In genomic region chr3:73624363-73625123, GRCh38 we compare ENCODE assay signal across 8 cellular contexts. TPM values are rescaled to one million over a fixed set of nuclear protein-coding genes. Genes with fewer than 3 reads are reported as not detected.
DNase-seq lines count a peak whose midpoint lies in the region; ATAC-seq and TF ChIP-seq lines count a peak whose summit lies in the region.

PDZRN3 (minus strand) TSS chr3:73624941.

- TF ChIP-seq EP300 in sigmoid colon (IDR thresholded peaks at IDR 0.05) = no peak

- in situ Hi-C loops in astrocyte of the cerebellum (cut with HindIII; ENCODE audit: low sequenced_read_pairs) = loop anchor here (25.0 kb wide), 1 partner anchor 112 kb away; no protein-coding TSS in a partner anchor

- WGBS in iPS DF 6.9 (ENCODE audit: insufficient coverage, insufficient read length) = no CpG with 5 or more reads among the region's 99 CpGs
- 4 to 7% methylated on average over 99 of the region's 99 CpGs for WGBS in sigmoid colon, 2 donors

- peaks cover 46% of the 10 kb centered on the region for H3K27me3 Mint-ChIP-seq in CD4-positive, alpha-beta T cell

- no peak within 1 kb of the TSS for H3K27ac ChIP-seq in iPS DF 6.9 (ENCODE audit: low read length)
- H3K27ac ChIP-seq in sigmoid colon = peak within 1 kb of the TSS; percentile 90 to 96 (median 94)
- no peak within 1 kb of the TSS for H3K27ac ChIP-seq in CD4-positive, alpha-beta T cell (ENCODE audit: low read depth, low read length)

- peak in 1 of 2 donors; percentile 30 for TF ChIP-seq POLR2A in sigmoid colon (IDR thresholded peaks at IDR 0.05)

- no peak for ATAC-seq in CD4-positive, alpha-beta T cell (ENCODE audit: poor library complexity)
- ATAC-seq in GM21423 (IDR thresholded peaks at IDR 0.05; ENCODE audit: unreplicated experiment) = no peak

- H3K4me3 ChIP-seq in astrocyte of the cerebellum (ENCODE audit: low read depth, low read length) (peak within 1 kb of the TSS; percentile 81), iPS DF 6.9 (ENCODE audit: low read length) (peak within 1 kb of the TSS; percentile 56; the same call in 1 of the 2 replicates), sigmoid colon (peak within 1 kb of the TSS; percentile 70 to 93 (median 82))

- CTCF ChIA-PET in CD4-positive, alpha-beta T cell (lab: Charles Lee) = no interaction called here

- DNase-seq in HuH-7.5 (ENCODE audit: low spot score) (peak; percentile 50), astrocyte of the cerebellum (ENCODE audit: low read depth) (peak; percentile 55), iPS DF 6.9 (ENCODE audit: low read depth, low spot score) (peak; percentile 43), sigmoid colon (peak; percentile 85)
- no peak for DNase-seq in CD4-positive, alpha-beta T cell
- DNase-seq in stimulated activated CD4-positive, alpha-beta T cell treated with anti-CD3 and anti-CD28 coated beads, Interleukin-15, amount 100 ng/mL, for 24 hours = no peak
- no peak for DNase-seq in stimulated activated CD4-positive, alpha-beta T cell treated with anti-CD3 and anti-CD28 coated beads, Interleukin-4, amount 100 ng/mL, for 1 hour

- H3K9me3 ChIP-seq in iPS DF 6.9 (ENCODE audit: control insufficient read depth, insufficient read depth, low read length) (no peaks in the 10 kb centered on the region), sigmoid colon (no peaks in the 10 kb centered on the region)
- no peaks in the 10 kb centered on the region for H3K9me3 ChIP-seq in CD4-positive, alpha-beta T cell (ENCODE audit: control insufficient read depth, low read length)

- peaks cover 3% of the 10 kb centered on the region; the same call in 1 of the 2 replicates for H3K4me1 ChIP-seq in iPS DF 6.9 (ENCODE audit: control insufficient read depth, insufficient read depth, low read length)
- peaks cover 0 to 33% (median 26%) of the 10 kb centered on the region in 4 donors for H3K4me1 ChIP-seq in sigmoid colon

- TF ChIP-seq CTCF in astrocyte of the cerebellum (IDR thresholded peaks at IDR 0.05; ENCODE audit: low read depth, low read length, missing control alignments) (no peak), sigmoid colon (IDR thresholded peaks at IDR 0.05) (no peak)
- TF ChIP-seq CTCF in CD4-positive, alpha-beta T cell (IDR thresholded peaks at IDR 0.05) = no peak

- POLR2A ChIA-PET in CD4-positive, alpha-beta T cell (lab: Charles Lee) = no interaction called here

- intact Hi-C loops in sigmoid colon (cut with DNase I) = loop anchor here (2.0 to 10.0 kb wide), 4 partner anchors 200 to 522 kb away; no protein-coding TSS in a partner anchor
- intact Hi-C loops in CD4-positive, alpha-beta T cell (cut with DNase I, micrococcal nuclease) = no loop called here

- H3K27ac Mint-ChIP-seq in CD4-positive, alpha-beta T cell = no peak within 1 kb of the TSS

- H3K36me3 ChIP-seq in iPS DF 6.9 (ENCODE audit: control insufficient read depth, insufficient read depth, low read length) (no peaks in the 10 kb centered on the region), sigmoid colon (no peaks in the 10 kb centered on the region)

- no peaks in the 10 kb centered on the region for H3K27me3 ChIP-seq in iPS DF 6.9 (ENCODE audit: control insufficient read depth, insufficient read depth, low read length)
- no peaks in the 10 kb centered on the region for H3K27me3 ChIP-seq in sigmoid colon
- H3K27me3 ChIP-seq in CD4-positive, alpha-beta T cell (ENCODE audit: control insufficient read depth, insufficient read depth, low read length) = no peaks in the 10 kb centered on the region

- no peaks in the 10 kb centered on the region for H3K9me3 Mint-ChIP-seq in CD4-positive, alpha-beta T cell

- no peaks in the 10 kb centered on the region for H3K4me1 Mint-ChIP-seq in CD4-positive, alpha-beta T cell (ENCODE audit: low read depth)

- H3K4me3 Mint-ChIP-seq in CD4-positive, alpha-beta T cell = no peak within 1 kb of the TSS

- H3K36me3 Mint-ChIP-seq in CD4-positive, alpha-beta T cell (ENCODE audit: low read depth) = no peaks in the 10 kb centered on the region

RNA-seq across cellular contexts. Expression of gene PDZRN3, which starts in this region (rescaled TPM):
- total RNA-seq in sigmoid colon = 100 to 1,000 TPM; 172 to 209 (median 206) TPM
- polyA plus RNA-seq in sigmoid colon = 10 to 100 TPM in 1 of 3 donors, 1 to 10 TPM in 2; 7.2 to 16.1 (median 9.0) TPM
- total RNA-seq in CD4-positive, alpha-beta T cell = not detected

Comparison
In these comparisons a context has a peak if more than half of its experiments do, and no peak if none do; other contexts are left out.
1. RNA of gene PDZRN3 (total RNA-seq): 172 to 209 TPM in sigmoid colon; not detected in CD4-positive, alpha-beta T cell; every median in the first group is over 100 times any median in the second.
2. DNase-seq: peak in HuH-7.5 (single experiment), astrocyte of the cerebellum (single experiment), iPS DF 6.9 (single experiment) and sigmoid colon (single experiment); none in CD4-positive, alpha-beta T cell (0 of 10), stimulated activated CD4-positive, alpha-beta T cell treated with anti-CD3 and anti-CD28 coated beads, Interleukin-15, amount 100 ng/mL, for 24 hours (single experiment) and stimulated activated CD4-positive, alpha-beta T cell treated with anti-CD3 and anti-CD28 coated beads, Interleukin-4, amount 100 ng/mL, for 1 hour (single experiment).
3. H3K27ac ChIP-seq: peak in sigmoid colon (4 of 4); none in iPS DF 6.9 (single experiment) and CD4-positive, alpha-beta T cell (single experiment).
4. Peak in every context shown above with its lines, with median percentiles within 50 percentile points of each other: H3K4me3 ChIP-seq.